ENCODE assay signal across 16 cellular contexts in the genomic region with DNA sequence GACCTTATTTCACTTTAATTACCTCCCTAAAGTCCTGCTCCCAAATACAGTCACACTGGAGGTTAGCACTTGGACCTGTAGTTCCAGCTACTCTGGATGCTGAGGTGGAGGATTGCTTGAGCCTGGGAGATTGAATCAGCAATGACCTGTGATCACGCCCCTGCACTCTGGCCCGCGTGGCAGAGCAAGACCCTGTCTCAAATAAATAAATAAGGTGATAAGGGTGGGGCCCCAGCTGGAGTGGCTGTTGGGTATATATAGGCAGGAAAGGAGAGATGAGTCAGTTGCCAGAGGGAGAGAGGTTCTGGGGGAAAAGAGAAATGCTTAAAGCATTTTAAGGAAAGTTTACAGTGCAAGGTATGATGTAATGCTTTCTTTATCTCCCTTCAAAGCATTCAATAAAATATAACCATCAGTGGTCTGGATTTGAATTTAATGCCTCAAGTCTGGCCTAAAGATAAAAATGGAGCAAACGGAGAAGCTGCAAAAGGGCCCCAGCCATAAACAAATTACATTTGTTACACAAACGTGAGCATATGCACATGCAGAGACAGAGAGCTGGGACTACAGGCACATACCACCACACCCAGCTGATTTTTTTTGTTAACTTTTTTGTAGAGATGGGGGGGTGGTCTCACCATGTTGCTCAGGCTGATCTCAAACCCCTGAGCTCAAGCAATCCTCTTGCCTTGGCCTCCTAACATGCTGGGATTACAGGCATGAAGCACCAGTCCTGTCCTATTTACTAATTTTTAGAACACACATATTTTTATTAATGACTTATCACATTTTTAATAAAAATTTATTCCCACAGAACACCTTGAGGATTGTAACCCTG. TPM values are rescaled to one million over a fixed set of nuclear protein-coding genes. Genes with fewer than 3 reads are reported as not detected.
DNase-seq lines count a peak whose midpoint lies in the region; ATAC-seq and TF ChIP-seq lines count a peak whose summit lies in the region.
"Had no signal": no experiment of that assay in that cellular context is flagged by ENCODE, and none has a peak within 500 bp of the region (broad histone marks: within the 10 kb centered on the region; RNA-seq: fewer than 3 reads in every experiment).

No MANE protein-coding gene starts in this region.

- CTCF ChIA-PET in PC-3 (lab: Charles Lee), result no interaction called here

- intact Hi-C loops in PC-3 (cut with micrococcal nuclease), result no loop called here
- intact Hi-C loops in sigmoid colon (cut with DNase I), result loop anchor here (5.0 kb wide), 1 partner anchor 33 kb away; no protein-coding TSS in a partner anchor

- 14 to 67% methylated on average over 5 of the region's 5 CpGs for WGBS in sigmoid colon, 2 donors

- DNase-seq in ELF-1 (ENCODE audit: low read depth, low spot score) (peak; percentile 59), PC-3 (peak; percentile 59), fibroblast of the aortic adventitia (ENCODE audit: low read depth) (peak; percentile 22), sigmoid colon (no peak)
- DNase-seq in effector CD4-positive, alpha-beta T cell, result no peak
- DNase-seq: activated naive CD4-positive, alpha-beta T cell; DND-41; HFFc6; NCI-H1417 treated with DMSO at 0.1 percent for 48 hours had no signal

- no peak overlapping the region for H3K4me3 ChIP-seq in PC-3 (ENCODE audit: low read length)
- no peak overlapping the region for H3K4me3 ChIP-seq in fibroblast of the aortic adventitia (ENCODE audit: low read depth, low read length)
- no peak overlapping the region for H3K4me3 ChIP-seq in sigmoid colon
- H3K4me3 ChIP-seq: BLaER1, lung, neural progenitor cell had no signal

- H3K27me3 ChIP-seq in PC-3 (ENCODE audit: low read length), result no peaks in the 10 kb centered on the region
- no peaks in the 10 kb centered on the region for H3K27me3 ChIP-seq in sigmoid colon
- H3K27me3 ChIP-seq: BLaER1 had no signal

- no peaks in the 10 kb centered on the region for H3K9me2 ChIP-seq in PC-3 (replicated peaks; ENCODE audit: low read length)

- no peaks in the 10 kb centered on the region for H4K20me1 ChIP-seq in PC-3 (ENCODE audit: low read length)
- H4K20me1 ChIP-seq: BLaER1 had no signal

- no peaks in the 10 kb centered on the region for H3F3A ChIP-seq in PC-3 (ENCODE audit: low read length, unreplicated experiment)

- no peak for TF ChIP-seq POLR2A in sigmoid colon (IDR thresholded peaks at IDR 0.05)

- no peak for TF ChIP-seq EP300 in sigmoid colon (IDR thresholded peaks at IDR 0.05)

- no peak overlapping the region for H3K9ac ChIP-seq in PC-3 (ENCODE audit: low read length)
- H3K9ac ChIP-seq: BLaER1, neural progenitor cell had no signal

- POLR2A ChIA-PET in PC-3 (lab: Charles Lee; ENCODE audit: unreplicated experiment), result no interaction called here

- H3K79me2 ChIP-seq in PC-3 (ENCODE audit: low read length), result no peaks in the 10 kb centered on the region

- H3K4me1 ChIP-seq in PC-3 (ENCODE audit: insufficient read depth, low read length) (peaks cover 27% of the 10 kb centered on the region), sigmoid colon (peaks cover 0 to 24% (median 22%) of the 10 kb centered on the region in 4 donors)
- H3K4me1 ChIP-seq: neural progenitor cell had no signal

- H3K27ac ChIP-seq in PC-3 (ENCODE audit: low read length), result 0 out of 2 replicates have a peak overlapping the region, but pooled peaks have one; percentile 20
- peak overlapping the region in 3 of 4 donors; percentile 38 to 75 (median 70) for H3K27ac ChIP-seq in sigmoid colon
- H3K27ac ChIP-seq: BLaER1, neural progenitor cell had no signal

- ATAC-seq in PC-3 (peak; percentile 87), GM18868 (IDR thresholded peaks at IDR 0.05; ENCODE audit: unreplicated experiment) (no peak), GM21786 (IDR thresholded peaks at IDR 0.05; ENCODE audit: unreplicated experiment) (no peak), HG03196 (IDR thresholded peaks at IDR 0.05; ENCODE audit: unreplicated experiment) (no peak)
- ATAC-seq: stimulated activated memory B cell treated with anti-CD40 and anti-IgM and Interleukin-4, amounts not matched to agents 10 μg/mL and 1 μg/mL and 100 μg/mL, for 72 hours had no signal

- 0 out of 2 replicates have a peak overlapping the region, but pooled peaks have one; percentile 7 for H2AFZ ChIP-seq in PC-3 (ENCODE audit: low read length)
- H2AFZ ChIP-seq: neural progenitor cell had no signal

- H3K36me3 ChIP-seq in PC-3 (ENCODE audit: low read depth, low read length) (no peaks in the 10 kb centered on the region), sigmoid colon (no peaks in the 10 kb centered on the region)
- H3K36me3 ChIP-seq: BLaER1, neural progenitor cell had no signal

- H3K9me3 ChIP-seq in PC-3 (ENCODE audit: low read length) (no peaks in the 10 kb centered on the region), sigmoid colon (no peaks in the 10 kb centered on the region)
- H3K9me3 ChIP-seq: BLaER1 had no signal

- peak overlapping the region; percentile 59 for H3K4me2 ChIP-seq in PC-3 (ENCODE audit: low read length)
- H3K4me2 ChIP-seq: BLaER1, neural progenitor cell had no signal

- no peak for TF ChIP-seq CTCF in PC-3 (conservative IDR thresholded peaks at IDR 0.05; ENCODE audit: low read depth, low read length)
- TF ChIP-seq CTCF in fibroblast of the aortic adventitia (IDR thresholded peaks at IDR 0.05; ENCODE audit: insufficient read depth, low read length), result no peak
- TF ChIP-seq CTCF in sigmoid colon (IDR thresholded peaks at IDR 0.05), result no peak

- BruUV-seq in PC-3 (replicated peaks; lab: Mats Ljungman, UMichigan), result no TSS peak

RNA-seq across cellular contexts. Expression of a gene that starts 6.1 kb away (rescaled TPM):
- total RNA-seq in PC-3 (2014; rRNA removed) (17.3 and 21.0 TPM in 2 replicates), fibroblast of the aortic adventitia (ENCODE audit: low replicate concordance) (2.6 and 5.2 TPM in 2 replicates), sigmoid colon (10 to 100 TPM; 20.3 to 48.5 (median 23.9) TPM)
- polyA plus RNA-seq in sigmoid colon, result 10 to 100 TPM in 1 of 3 donors, 1 to 10 TPM in 2; 4.2 to 10.2 (median 8.1) TPM

RNA-seq across cellular contexts. Expression of a gene that starts 21.9 kb away (rescaled TPM):
- total RNA-seq in PC-3 (2014; rRNA removed) (not detected in 2 replicates), fibroblast of the aortic adventitia (ENCODE audit: low replicate concordance) (0.09 and 0.33 TPM in 2 replicates), sigmoid colon (1 to 10 TPM in 3 of 4 donors, under 1 TPM in 1; 0.82 to 3.6 (median 1.1) TPM)
- under 1 TPM in 1 of 3 donors, not detected in 2; 0.36 TPM for polyA plus RNA-seq in sigmoid colon
- total RNA-seq: HFFc6 had no signal

RNA-seq across cellular contexts. Expression of a gene that starts 59.2 kb away (rescaled TPM):
- total RNA-seq in PC-3 (2014; rRNA removed) (9.3 and 12.7 TPM in 2 replicates), fibroblast of the aortic adventitia (ENCODE audit: low replicate concordance) (92.3 and 138 TPM in 2 replicates), sigmoid colon (100 to 1,000 TPM; 211 to 349 (median 300) TPM)
- 10 to 100 TPM; 44.2 to 73.9 (median 52.7) TPM for polyA plus RNA-seq in sigmoid colon

Comparison
In these comparisons a context has a peak if more than half of its experiments do, and no peak if none do; other contexts are left out.
1. DNase-seq: peak in ELF-1 (single experiment), PC-3 (single experiment) and fibroblast of the aortic adventitia (single experiment); none in sigmoid colon (single experiment) and effector CD4-positive, alpha-beta T cell (single experiment).